Comparison of ENCODE assay signal across 31 cellular contexts in the genomic region with DNA sequence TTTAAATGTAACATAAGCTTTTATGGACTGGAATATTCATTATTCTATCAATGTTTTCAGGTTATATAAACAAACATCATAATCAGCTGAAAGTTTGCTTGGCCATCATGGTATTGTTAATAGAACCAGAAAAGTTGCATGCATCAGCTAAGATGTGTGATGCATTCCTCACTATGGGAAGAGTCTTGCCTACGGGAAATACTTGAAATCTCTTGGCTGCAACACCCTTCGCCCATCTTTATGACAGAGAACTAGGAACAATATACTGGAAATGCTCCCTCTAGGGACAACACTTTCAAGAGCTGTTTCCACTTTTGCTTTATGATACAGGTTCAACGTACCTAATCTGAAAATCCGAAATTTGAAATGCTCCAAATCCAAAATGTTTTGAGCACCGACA.
"Had no signal": no experiment of that assay in that cellular context is flagged by ENCODE, and none has a peak within 500 bp of the region (broad histone marks: within the 10 kb centered on the region; RNA-seq: fewer than 3 reads in every experiment).

No MANE protein-coding gene starts in this region.

- ATAC-seq: activated CD4-positive, alpha-beta T cell treated with anti-CD3 and anti-CD28 coated beads for 36 hours; activated CD8-positive, alpha-beta memory T cell treated with anti-CD3 and anti-CD28 coated beads, Interleukin-2, amount 10 ng/mL, durations not matched to agents 7 days and 5 days; activated CD8-positive, alpha-beta T cell treated with anti-CD3 and anti-CD28 coated beads, Interleukin-2, amount 10 ng/mL, durations not matched to agents 7 days and 5 days; activated naive CD8-positive, alpha-beta T cell treated with anti-CD3 and anti-CD28 coated beads, Interleukin-2, amount 50 U/mL, for 24 hours; body of pancreas; effector memory CD8-positive, alpha-beta T cell; foreskin keratinocyte; gastrocnemius medialis; heart left ventricle had no signal

- H3K27me3 ChIP-seq: adrenal gland, body of pancreas, esophagus muscularis mucosa, foreskin keratinocyte, gastrocnemius medialis, heart left ventricle had no signal

- H3K36me3 ChIP-seq: adrenal gland, esophagus muscularis mucosa, gastrocnemius medialis, heart left ventricle had no signal

- H3K4me1 ChIP-seq: adrenal gland, body of pancreas, esophagus muscularis mucosa, foreskin keratinocyte, gastrocnemius medialis, heart left ventricle had no signal

- H3K4me3 ChIP-seq: adrenal gland, body of pancreas, esophagus muscularis mucosa, gastrocnemius medialis, heart left ventricle had no signal

- DNase-seq: activated CD4-positive, alpha-beta memory T cell treated with anti-CD3 and anti-CD28 coated beads for 36 hours; activated CD4-positive, alpha-beta T cell treated with anti-CD3 and anti-CD28 coated beads for 36 hours; activated CD4-positive, alpha-beta T cell treated with anti-CD3 and anti-CD28 coated beads, Interleukin-2, amount 10 ng/mL, durations not matched to agents 24 days and 14 days; activated CD4-positive, CD25-positive, alpha-beta regulatory T cell; activated CD4-positive, CD25-positive, alpha-beta regulatory T cell treated with anti-CD3 and anti-CD28 coated beads, Interleukin-2, amount 50 U/mL, for 72 hours; activated CD8-positive, alpha-beta memory T cell treated with anti-CD3 and anti-CD28 coated beads, Interleukin-2, amount 10 ng/mL, durations not matched to agents 7 days and 5 days; activated CD8-positive, alpha-beta memory T cell treated with anti-CD3 and anti-CD28 coated beads, Interleukin-2, amount 50 U/mL, for 4 hours; activated CD8-positive, alpha-beta T cell treated with anti-CD3 and anti-CD28 coated beads, Interleukin-2, amount 10 ng/mL, durations not matched to agents 7 days and 5 days; activated effector memory CD4-positive, alpha-beta T cell treated with anti-CD3 and anti-CD28 coated beads, Interleukin-2, amount 50 U/mL, for 16 hours; activated naive CD4-positive, alpha-beta T cell treated with anti-CD3 and anti-CD28 coated beads for 36 hours; activated naive CD8-positive, alpha-beta T cell treated with anti-CD3 and anti-CD28 coated beads for 36 hours; activated naive CD8-positive, alpha-beta T cell treated with anti-CD3 and anti-CD28 coated beads, Interleukin-2, amount 50 U/mL, for 24 hours; activated T-cell treated with anti-CD3 and anti-CD28 coated beads, Interleukin-2, amount 50 U/mL, for 1 hour; activated T-cell treated with anti-CD3 and anti-CD28 coated beads, Interleukin-2, amount 50 U/mL, for 48 hours; adrenal gland; amygdala; aorta; body of pancreas; caudate nucleus; cortex of kidney; dermis blood vessel endothelial cell; effector CD4-positive, alpha-beta T cell; effector memory CD8-positive, alpha-beta T cell; erythroblast; foreskin keratinocyte; gastrocnemius medialis; glutamatergic neuron; heart left ventricle; T-helper 2 cell had no signal

- H3K27ac ChIP-seq: adrenal gland, body of pancreas, esophagus muscularis mucosa, foreskin keratinocyte, gastrocnemius medialis, heart left ventricle had no signal

- FAIRE-seq: colon had no signal
